In the genomic region with DNA sequence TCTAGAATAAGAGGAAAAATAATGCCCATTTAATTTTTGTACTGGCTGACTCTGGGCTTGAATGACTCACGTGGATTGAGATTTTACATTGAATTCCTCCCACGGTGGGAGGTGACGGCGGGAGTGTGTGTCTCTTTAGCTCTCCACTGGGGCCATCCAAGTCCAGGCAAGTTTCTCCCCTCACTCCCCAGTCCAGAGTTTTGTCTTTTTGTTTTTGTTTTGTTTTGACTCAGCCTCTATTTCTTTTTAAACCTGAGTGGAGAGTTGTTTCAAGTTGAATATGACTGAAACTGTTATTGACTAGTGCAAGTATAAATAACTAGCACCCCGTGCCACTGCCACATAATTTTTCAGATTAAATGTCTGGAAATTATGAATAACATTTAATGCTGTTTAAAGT, we compare ENCODE assay signal across 11 cellular contexts. TPM values are rescaled to one million over a fixed set of nuclear protein-coding genes. Genes with fewer than 3 reads are reported as not detected.
DNase-seq lines count a peak whose midpoint lies in the region; ATAC-seq and TF ChIP-seq lines count a peak whose summit lies in the region.
"Had no signal": no experiment of that assay in that cellular context is flagged by ENCODE, and none has a peak within 500 bp of the region (broad histone marks: within the 10 kb centered on the region; RNA-seq: fewer than 3 reads in every experiment).

No MANE protein-coding gene starts in this region.

- H3K27me3 Mint-ChIP-seq in activated T-cell treated with anti-CD3 and anti-CD28 coated beads, Interleukin-2, amount 50 U/mL, for 4 hours (ENCODE audit: low read depth), result no peaks in the 10 kb centered on the region
- H3K27me3 Mint-ChIP-seq: B cell had no signal

- DNase-seq in activated T-cell treated with anti-CD3 and anti-CD28 coated beads, Interleukin-2, amount 50 U/mL, for 4 hours, result no peak
- DNase-seq in activated T-cell treated with anti-CD3 and anti-CD28 coated beads for 4 hours (no peak), ascending aorta (ENCODE audit: low spot score in 2 of 2) (no peak), smooth muscle cell of the brain vasculature (ENCODE audit: low read depth, low spot score) (peak; percentile 43), Kasumi-1 (lab: John Stamatoyannopoulos, UW) (no peak), DMS153 (lab: John Stamatoyannopoulos, UW) (no peak), NAMALWA (ENCODE audit: low spot score) (no peak)
- DNase-seq: stimulated activated CD4-positive, alpha-beta T cell treated with anti-CD3 and anti-CD28 coated beads, Interleukin-12 subunit alpha, Interleukin-12 subunit beta, amount 100 ng/mL, for 4 hours had no signal

- H3K4me1 ChIP-seq in ascending aorta, result peaks cover 3 to 28% of the 10 kb centered on the region in 2 donors

- peaks cover 53% of the 10 kb centered on the region for H3K4me1 Mint-ChIP-seq in activated T-cell treated with anti-CD3 and anti-CD28 coated beads, Interleukin-2, amount 50 U/mL, for 4 hours (ENCODE audit: low read depth)

- no peak for TF ChIP-seq CTCF in ascending aorta (IDR thresholded peaks at IDR 0.05)

- no peaks in the 10 kb centered on the region for H3K9me3 ChIP-seq in ascending aorta

- no peaks in the 10 kb centered on the region for H3K27me3 ChIP-seq in ascending aorta

- no peaks in the 10 kb centered on the region for H3K9me3 Mint-ChIP-seq in activated T-cell treated with anti-CD3 and anti-CD28 coated beads, Interleukin-2, amount 50 U/mL, for 4 hours

- intact Hi-C loops in ascending aorta (cut with DNase I), result no loop called here

- H3K4me3 Mint-ChIP-seq in activated T-cell treated with anti-CD3 and anti-CD28 coated beads, Interleukin-2, amount 50 U/mL, for 4 hours, result peak overlapping the region; percentile 17

- H3K4me3 ChIP-seq in ascending aorta, result peak overlapping the region in 1 of 2 donors; percentile 6

- no peaks in the 10 kb centered on the region for H3K36me3 ChIP-seq in ascending aorta

- peaks cover 2% of the 10 kb centered on the region for H3K36me3 Mint-ChIP-seq in activated T-cell treated with anti-CD3 and anti-CD28 coated beads, Interleukin-2, amount 50 U/mL, for 4 hours (ENCODE audit: insufficient read depth)
- H3K36me3 Mint-ChIP-seq: brain had no signal

- ATAC-seq in activated T-cell treated with anti-CD3 and anti-CD28 coated beads, Interleukin-2, amount 50 U/mL, for 4 hours, result peak; percentile 69 to 72
- peak; percentile 66 for ATAC-seq in HG03135 (IDR thresholded peaks at IDR 0.05; ENCODE audit: unreplicated experiment)

- H3K27ac ChIP-seq in ascending aorta, result peak overlapping the region; percentile 60 to 64

RNA-seq across cellular contexts. Expression of a gene that starts 13.6 kb away (rescaled TPM):
- 10 to 100 TPM in 1 of 3 donors, 1 to 10 TPM in 2; 8.3 to 10.4 (median 9.6) TPM for total RNA-seq in activated T-cell treated with anti-CD3 and anti-CD28 coated beads, Interleukin-2, amount 50 U/mL, for 4 hours
- 64.6 TPM for total RNA-seq in ascending aorta

RNA-seq across cellular contexts. Expression of a gene that starts 41.9 kb away (rescaled TPM):
- under 1 TPM; 0.34 to 0.57 (median 0.53) TPM for total RNA-seq in activated T-cell treated with anti-CD3 and anti-CD28 coated beads, Interleukin-2, amount 50 U/mL, for 4 hours
- total RNA-seq in ascending aorta, result 2.3 TPM
